Comparison of ENCODE assay signal across 1 cellular context in genomic region chrX:74377282-74377681, GRCh38.
TF ChIP-seq lines count a peak whose summit lies in the region.

No MANE protein-coding gene starts in this region.

TF ChIP-seq in H1, 55 proteins besides CTCF, POLR2A, EP300 and RAD21 (continued from another document):
- TF ChIP-seq CEBPB (IDR thresholded peaks at IDR 0.05; ENCODE audit: low read depth, low read length) = no peak
- TF ChIP-seq EGR1 (IDR thresholded peaks at IDR 0.05; ENCODE audit: borderline replicate concordance, low read depth, low read length) = no peak
- no peak for TF ChIP-seq RFX5 (IDR thresholded peaks at IDR 0.05; ENCODE audit: borderline replicate concordance, low read depth, low read length)
- TF ChIP-seq SIRT6 (IDR thresholded peaks at IDR 0.05; ENCODE audit: low read length) = no peak
- no peak for TF ChIP-seq SUZ12 (IDR thresholded peaks at IDR 0.05; ENCODE audit: low read length)
- no peak for TF ChIP-seq HDAC2 (IDR thresholded peaks at IDR 0.05; ENCODE audit: borderline replicate concordance in 1 of 2, low read depth in 2 of 2, low read length in 2 of 2)
- no peak for TF ChIP-seq ATF3 (IDR thresholded peaks at IDR 0.05; ENCODE audit: insufficient read depth, low read depth, low read length)
- no peak for TF ChIP-seq HDAC6 (IDR thresholded peaks at IDR 0.05; ENCODE audit: low read depth, low read length)
- TF ChIP-seq SIX5 (IDR thresholded peaks at IDR 0.05; ENCODE audit: low read depth, low read length) = no peak
- TF ChIP-seq CBX5 (IDR thresholded peaks at IDR 0.05; ENCODE audit: low read depth, low read length) = no peak
- no peak for TF ChIP-seq CTBP2 (IDR thresholded peaks at IDR 0.05; ENCODE audit: borderline replicate concordance, insufficient read depth, insufficient read length, low read length)
- TF ChIP-seq PHF8 (conservative IDR thresholded peaks at IDR 0.05; ENCODE audit: low read depth, low read length) = no peak
- TF ChIP-seq SIN3A (conservative IDR thresholded peaks at IDR 0.05 in 1 of 2, IDR thresholded peaks at IDR 0.05 in 1 of 2; ENCODE audit: low read depth in 1 of 2, low read length in 2 of 2) = no peak
- no peak for TF ChIP-seq JUN (IDR thresholded peaks at IDR 0.05; ENCODE audit: low read depth, low read length)
- TF ChIP-seq POLR2AphosphoS5 (IDR thresholded peaks at IDR 0.05; ENCODE audit: low read depth, low read length) = no peak
- TF ChIP-seq CHD1 (IDR thresholded peaks at IDR 0.05; ENCODE audit: low read depth, low read length) = no peak
- no peak for TF ChIP-seq JUND (IDR thresholded peaks at IDR 0.05; ENCODE audit: low read length)
